8 cellular contexts compared by ENCODE assay signal in the genomic region with DNA sequence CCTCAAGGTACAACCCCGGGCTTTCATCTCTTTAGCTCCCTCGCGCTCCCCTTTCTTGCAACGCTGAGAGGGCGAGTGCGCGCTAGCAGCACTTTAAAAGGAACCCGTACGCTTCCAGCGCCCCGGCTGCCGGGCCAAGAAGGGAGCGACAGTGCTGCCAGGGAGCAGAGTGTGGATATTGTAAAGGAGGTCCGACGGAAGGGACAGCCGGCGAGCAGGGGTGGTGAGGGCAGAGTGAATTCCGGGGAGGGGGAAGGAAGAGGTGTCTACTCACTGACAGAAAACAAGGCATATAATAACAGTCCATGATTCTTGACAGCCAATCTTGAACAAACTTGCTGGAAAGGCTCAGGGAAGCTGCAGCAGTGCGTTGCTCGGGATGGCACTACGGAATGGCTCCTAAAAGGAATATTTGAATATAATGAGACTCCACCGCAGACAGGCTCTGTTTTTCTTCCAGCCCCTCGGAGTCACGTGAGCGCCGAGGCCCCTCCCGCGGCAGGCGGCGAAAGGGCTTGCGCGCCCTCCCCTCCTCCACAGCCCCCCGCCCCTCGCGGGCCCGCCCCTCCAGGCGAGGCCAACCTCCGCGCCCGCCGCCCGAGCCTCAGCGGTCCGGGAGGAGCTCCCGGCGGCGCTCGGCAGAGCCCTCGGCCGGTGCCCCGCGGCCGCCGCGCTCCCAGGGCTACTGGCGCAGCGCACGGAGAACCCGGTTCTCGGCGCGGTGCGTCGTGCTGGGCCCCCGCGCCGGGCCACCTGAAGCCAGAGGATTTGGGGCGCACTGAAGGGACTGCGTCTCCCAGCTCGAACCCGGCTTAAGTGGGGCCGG. TPM values are rescaled to one million over a fixed set of nuclear protein-coding genes. Genes with fewer than 3 reads are reported as not detected.
DNase-seq lines count a peak whose midpoint lies in the region; ATAC-seq and TF ChIP-seq lines count a peak whose summit lies in the region.

No MANE protein-coding gene starts in this region.

- H3K4me3 Mint-ChIP-seq in T-helper 1 cell treated with Interleukin-12 subunit alpha and Interleukin-12 subunit beta and Interleukin-4 antibody, amounts not matched to agents 30 μg/mL and 1 μg/mL, for 36 hours, result peak overlapping the region; percentile 73

- no peaks in the 10 kb centered on the region for H3K9me3 ChIP-seq in heart left ventricle

- H3K4me1 Mint-ChIP-seq in T-helper 1 cell treated with Interleukin-12 subunit alpha and Interleukin-12 subunit beta and Interleukin-4 antibody, amounts not matched to agents 30 μg/mL and 1 μg/mL, for 36 hours (ENCODE audit: low read depth), result peaks cover 14% of the 10 kb centered on the region

- H3K27ac Mint-ChIP-seq in T-helper 1 cell treated with Interleukin-12 subunit alpha and Interleukin-12 subunit beta and Interleukin-4 antibody, amounts not matched to agents 30 μg/mL and 1 μg/mL, for 36 hours, result no peak overlapping the region

- H3K27me3 Mint-ChIP-seq in T-helper 1 cell treated with Interleukin-12 subunit alpha and Interleukin-12 subunit beta and Interleukin-4 antibody, amounts not matched to agents 30 μg/mL and 1 μg/mL, for 36 hours (ENCODE audit: low read depth), result peaks cover 80% of the 10 kb centered on the region

- peak overlapping the region; percentile 82 to 97 (median 88) for H3K27ac ChIP-seq in heart left ventricle

- WGBS in heart left ventricle, 4 donors, result 1 to 2% (median 1%) methylated on average over 22 to 72 of the region's 72 CpGs

- H3K27me3 ChIP-seq in heart left ventricle, result peaks cover 0 to 44% (median 7%) of the 10 kb centered on the region in 9 donors

- peaks cover 0 to 37% (median 9%) of the 10 kb centered on the region in 9 donors for H3K36me3 ChIP-seq in heart left ventricle

- peak; percentile 52 to 93 (median 86) for ATAC-seq in heart left ventricle
- peak; percentile 78 for ATAC-seq in omental fat pad (ENCODE audit: low FRiP score)
- ATAC-seq in HG03521 (IDR thresholded peaks at IDR 0.05; ENCODE audit: unreplicated experiment), result no peak
- ATAC-seq in GM18909 (IDR thresholded peaks at IDR 0.05; ENCODE audit: poor library complexity, unreplicated experiment), result no peak

- peaks cover 0 to 54% (median 10%) of the 10 kb centered on the region in 12 donors for H3K4me1 ChIP-seq in heart left ventricle

- intact Hi-C loops in heart left ventricle (cut with DNase I), result loop anchor here in 7 of 10 donors (2.0 to 10.0 kb wide), 16 partner anchors 58 to 418 kb away; no protein-coding TSS in a partner anchor

- no peaks in the 10 kb centered on the region for H3K9me3 Mint-ChIP-seq in T-helper 1 cell treated with Interleukin-12 subunit alpha and Interleukin-12 subunit beta and Interleukin-4 antibody, amounts not matched to agents 30 μg/mL and 1 μg/mL, for 36 hours

- TF ChIP-seq CTCF in heart left ventricle (IDR thresholded peaks at IDR 0.05), result no peak
- no peak for TF ChIP-seq CTCF in omental fat pad (IDR thresholded peaks at IDR 0.05)

- TF ChIP-seq POLR2A in heart left ventricle (IDR thresholded peaks at IDR 0.05), result peak; percentile 9 to 89

- H3K36me3 Mint-ChIP-seq in T-helper 1 cell treated with Interleukin-12 subunit alpha and Interleukin-12 subunit beta and Interleukin-4 antibody, amounts not matched to agents 30 μg/mL and 1 μg/mL, for 36 hours (ENCODE audit: low read depth), result no peaks in the 10 kb centered on the region

- H3K4me3 ChIP-seq in heart left ventricle, result peak overlapping the region; percentile 57 to 93 (median 74)

- no peak for DNase-seq in T-helper 1 cell
- DNase-seq in NCI-H1694 (lab: John Stamatoyannopoulos, UW), result peak; percentile 49
- DNase-seq in amniotic stem cell (lab: John Stamatoyannopoulos, UW), result peak; percentile 56
- DNase-seq in heart left ventricle, result peak; percentile 85 to 92 (median 90)
- no peak for DNase-seq in omental fat pad (ENCODE audit: low spot score)

RNA-seq across cellular contexts. Expression of a gene that starts 3.4 kb away (rescaled TPM):
- total RNA-seq in heart left ventricle (10 to 100 TPM in 2 of 9 donors, 1 to 10 TPM in 7; 3.7 to 18.4 (median 6.1) TPM), omental fat pad (10 to 100 TPM; 13.7 to 33.4 (median 20.0) TPM)
- polyA plus RNA-seq in heart left ventricle, result 1 to 10 TPM; 3.1 to 3.8 TPM

Comparison
In these comparisons a context has a peak if more than half of its experiments do, and no peak if none do; other contexts are left out.
1. DNase-seq: peak in NCI-H1694 (single experiment), amniotic stem cell (single experiment) and heart left ventricle (5 of 5); none in T-helper 1 cell (0 of 5) and omental fat pad (single experiment).
2. ATAC-seq: peak in heart left ventricle (4 of 4) and omental fat pad (single experiment); none in HG03521 (single experiment) and GM18909 (single experiment).